Comparison of ENCODE assay signal across 1 cellular context in the genomic region with DNA sequence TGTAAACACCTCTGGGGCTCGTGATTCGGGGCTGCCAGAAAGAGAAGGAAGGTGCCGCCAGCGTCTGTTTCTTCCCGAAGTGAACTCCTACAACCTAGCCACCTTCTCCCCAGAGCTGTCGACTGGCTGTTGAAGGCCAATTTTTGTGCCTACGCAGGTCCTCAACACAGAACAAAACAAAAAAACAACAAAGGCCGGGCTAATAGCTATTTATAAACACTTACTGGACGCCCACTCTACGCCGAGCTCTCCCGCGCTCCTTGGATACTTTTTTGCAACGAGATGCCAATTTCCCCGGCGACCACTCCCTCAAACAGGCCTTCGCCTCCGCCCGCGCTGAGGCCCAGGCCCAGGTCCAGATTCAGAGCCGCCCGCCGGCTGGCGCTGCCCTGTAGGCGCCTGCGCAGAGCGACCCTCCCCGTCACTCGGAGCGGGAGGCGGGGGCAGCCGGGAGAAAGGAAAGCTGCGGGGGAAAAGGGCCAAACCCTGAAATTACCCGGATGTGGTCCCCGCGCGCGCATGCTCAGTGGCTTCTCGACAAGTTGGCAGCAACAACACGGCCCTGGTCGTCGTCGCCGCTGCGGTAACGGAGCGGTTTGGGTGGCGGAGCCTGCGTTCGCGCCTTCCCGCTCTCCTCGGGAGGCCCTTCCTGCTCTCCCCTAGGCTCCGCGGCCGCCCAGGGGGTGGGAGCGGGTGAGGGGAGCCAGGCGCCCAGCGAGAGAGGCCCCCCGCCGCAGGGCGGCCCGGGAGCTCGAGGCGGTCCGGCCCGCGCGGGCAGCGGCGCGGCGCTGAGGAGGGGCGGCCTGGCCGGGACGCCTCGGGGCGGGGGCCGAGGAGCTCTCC.
TF ChIP-seq lines count a peak whose summit lies in the region.

A gene (plus strand): TSS at position 520 of the 843 bp plus-strand sequence. CDS start 16,834 bp downstream, outside the sequence.

TF ChIP-seq in HepG2, 621 proteins besides CTCF, POLR2A, EP300 and RAD21 (continued from another document and continues in another):
- TF ChIP-seq, protein P1, sequence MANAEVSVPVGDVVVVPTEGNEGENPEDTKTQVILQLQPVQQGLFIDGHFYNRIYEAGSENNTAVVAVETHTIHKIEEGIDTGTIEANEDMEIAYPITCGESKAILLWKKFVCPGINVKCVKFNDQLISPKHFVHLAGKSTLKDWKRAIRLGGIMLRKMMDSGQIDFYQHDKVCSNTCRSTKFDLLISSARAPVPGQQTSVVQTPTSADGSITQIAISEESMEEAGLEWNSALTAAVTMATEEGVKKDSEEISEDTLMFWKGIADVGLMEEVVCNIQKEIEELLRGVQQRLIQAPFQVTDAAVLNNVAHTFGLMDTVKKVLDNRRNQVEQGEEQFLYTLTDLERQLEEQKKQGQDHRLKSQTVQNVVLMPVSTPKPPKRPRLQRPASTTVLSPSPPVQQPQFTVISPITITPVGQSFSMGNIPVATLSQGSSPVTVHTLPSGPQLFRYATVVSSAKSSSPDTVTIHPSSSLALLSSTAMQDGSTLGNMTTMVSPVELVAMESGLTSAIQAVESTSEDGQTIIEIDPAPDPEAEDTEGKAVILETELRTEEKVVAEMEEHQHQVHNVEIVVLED (CRISPR knock-in tag; IDR thresholded peaks at IDR 0.05; ENCODE audit: borderline replicate concordance): peak; percentile 59
- TF ChIP-seq, protein P2, sequence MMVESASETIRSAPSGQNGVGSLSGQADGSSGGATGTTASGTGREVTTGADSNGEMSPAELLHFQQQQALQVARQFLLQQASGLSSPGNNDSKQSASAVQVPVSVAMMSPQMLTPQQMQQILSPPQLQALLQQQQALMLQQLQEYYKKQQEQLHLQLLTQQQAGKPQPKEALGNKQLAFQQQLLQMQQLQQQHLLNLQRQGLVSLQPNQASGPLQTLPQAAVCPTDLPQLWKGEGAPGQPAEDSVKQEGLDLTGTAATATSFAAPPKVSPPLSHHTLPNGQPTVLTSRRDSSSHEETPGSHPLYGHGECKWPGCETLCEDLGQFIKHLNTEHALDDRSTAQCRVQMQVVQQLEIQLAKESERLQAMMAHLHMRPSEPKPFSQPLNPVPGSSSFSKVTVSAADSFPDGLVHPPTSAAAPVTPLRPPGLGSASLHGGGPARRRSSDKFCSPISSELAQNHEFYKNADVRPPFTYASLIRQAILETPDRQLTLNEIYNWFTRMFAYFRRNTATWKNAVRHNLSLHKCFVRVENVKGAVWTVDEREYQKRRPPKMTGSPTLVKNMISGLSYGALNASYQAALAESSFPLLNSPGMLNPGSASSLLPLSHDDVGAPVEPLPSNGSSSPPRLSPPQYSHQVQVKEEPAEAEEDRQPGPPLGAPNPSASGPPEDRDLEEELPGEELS (CRISPR knock-in tag; IDR thresholded peaks at IDR 0.05): no peak; the same call in 1 of the 2 replicates
- TF ChIP-seq ZNF614 (CRISPR knock-in tag; IDR thresholded peaks at IDR 0.05; ENCODE audit: borderline replicate concordance) (no peak), SMARCC2 (IDR thresholded peaks at IDR 0.05) (no peak), RXRA (CRISPR knock-in tag; IDR thresholded peaks at IDR 0.05) (no peak; the same call in 1 of the 2 replicates), PHF21A (CRISPR knock-in tag; IDR thresholded peaks at IDR 0.05) (no peak), ZNF629 (CRISPR knock-in tag; conservative IDR thresholded peaks at IDR 0.05) (no peak), ZNF570 (CRISPR knock-in tag; IDR thresholded peaks at IDR 0.05; ENCODE audit: borderline replicate concordance) (no peak), AKAP8 (CRISPR knock-in tag; IDR thresholded peaks at IDR 0.05) (no peak), GATAD2A (CRISPR knock-in tag; IDR thresholded peaks at IDR 0.05) (no peak; the same call in 1 of the 2 replicates), CC2D1A (CRISPR knock-in tag; IDR thresholded peaks at IDR 0.05) (no peak), FOXA3 (CRISPR knock-in tag; IDR thresholded peaks at IDR 0.05) (no peak), ZNF317 (CRISPR knock-in tag; IDR thresholded peaks at IDR 0.05) (peak; percentile 55; the same call in 1 of the 2 replicates), ZSCAN20 (CRISPR knock-in tag; IDR thresholded peaks at IDR 0.05; ENCODE audit: borderline replicate concordance) (peak; percentile 34; the same call in 1 of the 2 replicates), POLR2G (IDR thresholded peaks at IDR 0.05; ENCODE audit: low read depth, low read length) (peak; percentile 93), NFRKB (IDR thresholded peaks at IDR 0.05) (no peak), ZNF782 (CRISPR knock-in tag; IDR thresholded peaks at IDR 0.05; ENCODE audit: borderline replicate concordance) (0 out of 2 replicates have a peak, but pooled peaks have one; percentile 22), ZNF577 (CRISPR knock-in tag; IDR thresholded peaks at IDR 0.05; ENCODE audit: borderline replicate concordance, low read depth) (no peak), ZNF749 (CRISPR knock-in tag; IDR thresholded peaks at IDR 0.05; ENCODE audit: borderline replicate concordance) (no peak; the same call in 1 of the 2 replicates), ZBTB20 (CRISPR knock-in tag; IDR thresholded peaks at IDR 0.05; ENCODE audit: borderline replicate concordance, low read depth) (0 out of 2 replicates have a peak, but pooled peaks have one; percentile 19), ZNF260 (CRISPR knock-in tag; IDR thresholded peaks at IDR 0.05; ENCODE audit: borderline replicate concordance, low read depth) (no peak), ISX (CRISPR knock-in tag; conservative IDR thresholded peaks at IDR 0.05) (no peak), NR2F6 (IDR thresholded peaks at IDR 0.05) (no peak), NR2F6 (CRISPR knock-in tag; IDR thresholded peaks at IDR 0.05) (0 out of 2 replicates have a peak, but pooled peaks have one; percentile 19), CCDC6 (CRISPR knock-in tag; IDR thresholded peaks at IDR 0.05) (peak; percentile 50; the same call in 1 of the 2 replicates), ZNF3 (CRISPR knock-in tag; IDR thresholded peaks at IDR 0.05) (no peak), ZZZ3 (CRISPR knock-in tag; IDR thresholded peaks at IDR 0.05; ENCODE audit: borderline replicate concordance) (peak; percentile 58; the same call in 1 of the 2 replicates), KLF16 (CRISPR knock-in tag; IDR thresholded peaks at IDR 0.05) (peak in 1 of 2 experiments; percentile 48; a peak in 2 of 4 replicates), ZNF256 (CRISPR knock-in tag; conservative IDR thresholded peaks at IDR 0.05) (no peak), ZSCAN12 (CRISPR knock-in tag; IDR thresholded peaks at IDR 0.05) (no peak), ZNF143 (CRISPR knock-in tag; IDR thresholded peaks at IDR 0.05) (peak; percentile 46), NR1H2 (CRISPR knock-in tag; IDR thresholded peaks at IDR 0.05; ENCODE audit: borderline replicate concordance, low read depth) (no peak), RBAK (CRISPR knock-in tag; IDR thresholded peaks at IDR 0.05) (no peak), ZNF883 (CRISPR knock-in tag; IDR thresholded peaks at IDR 0.05; ENCODE audit: not compliant biosample characterization) (peak; percentile 73), ZNF180 (CRISPR knock-in tag; IDR thresholded peaks at IDR 0.05; ENCODE audit: borderline replicate concordance, low read depth) (no peak), MEIS1 (CRISPR knock-in tag; IDR thresholded peaks at IDR 0.05; ENCODE audit: borderline replicate concordance) (no peak), ZNF335 (CRISPR knock-in tag; IDR thresholded peaks at IDR 0.05) (0 out of 2 replicates have a peak, but pooled peaks have one; percentile 57), ZNF713 (CRISPR knock-in tag; IDR thresholded peaks at IDR 0.05) (no peak), SP2 (CRISPR knock-in tag; IDR thresholded peaks at IDR 0.05) (no peak), ZNF761 (CRISPR knock-in tag; conservative IDR thresholded peaks at IDR 0.05) (no peak), SNAI1 (CRISPR knock-in tag; IDR thresholded peaks at IDR 0.05; ENCODE audit: borderline replicate concordance) (peak; percentile 89; the same call in 1 of the 2 replicates), ZNF720 (CRISPR knock-in tag; IDR thresholded peaks at IDR 0.05) (no peak), ZNF556 (CRISPR knock-in tag; IDR thresholded peaks at IDR 0.05; ENCODE audit: borderline replicate concordance) (peak; percentile 82; the same call in 1 of the 2 replicates), MATR3 (CRISPR knock-in tag; IDR thresholded peaks at IDR 0.05) (no peak)
- TF ChIP-seq, protein P3, sequence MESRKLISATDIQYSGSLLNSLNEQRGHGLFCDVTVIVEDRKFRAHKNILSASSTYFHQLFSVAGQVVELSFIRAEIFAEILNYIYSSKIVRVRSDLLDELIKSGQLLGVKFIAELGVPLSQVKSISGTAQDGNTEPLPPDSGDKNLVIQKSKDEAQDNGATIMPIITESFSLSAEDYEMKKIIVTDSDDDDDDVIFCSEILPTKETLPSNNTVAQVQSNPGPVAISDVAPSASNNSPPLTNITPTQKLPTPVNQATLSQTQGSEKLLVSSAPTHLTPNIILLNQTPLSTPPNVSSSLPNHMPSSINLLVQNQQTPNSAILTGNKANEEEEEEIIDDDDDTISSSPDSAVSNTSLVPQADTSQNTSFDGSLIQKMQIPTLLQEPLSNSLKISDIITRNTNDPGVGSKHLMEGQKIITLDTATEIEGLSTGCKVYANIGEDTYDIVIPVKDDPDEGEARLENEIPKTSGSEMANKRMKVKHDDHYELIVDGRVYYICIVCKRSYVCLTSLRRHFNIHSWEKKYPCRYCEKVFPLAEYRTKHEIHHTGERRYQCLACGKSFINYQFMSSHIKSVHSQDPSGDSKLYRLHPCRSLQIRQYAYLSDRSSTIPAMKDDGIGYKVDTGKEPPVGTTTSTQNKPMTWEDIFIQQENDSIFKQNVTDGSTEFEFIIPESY (CRISPR knock-in tag; IDR thresholded peaks at IDR 0.05): no peak
- TF ChIP-seq, protein P4, sequence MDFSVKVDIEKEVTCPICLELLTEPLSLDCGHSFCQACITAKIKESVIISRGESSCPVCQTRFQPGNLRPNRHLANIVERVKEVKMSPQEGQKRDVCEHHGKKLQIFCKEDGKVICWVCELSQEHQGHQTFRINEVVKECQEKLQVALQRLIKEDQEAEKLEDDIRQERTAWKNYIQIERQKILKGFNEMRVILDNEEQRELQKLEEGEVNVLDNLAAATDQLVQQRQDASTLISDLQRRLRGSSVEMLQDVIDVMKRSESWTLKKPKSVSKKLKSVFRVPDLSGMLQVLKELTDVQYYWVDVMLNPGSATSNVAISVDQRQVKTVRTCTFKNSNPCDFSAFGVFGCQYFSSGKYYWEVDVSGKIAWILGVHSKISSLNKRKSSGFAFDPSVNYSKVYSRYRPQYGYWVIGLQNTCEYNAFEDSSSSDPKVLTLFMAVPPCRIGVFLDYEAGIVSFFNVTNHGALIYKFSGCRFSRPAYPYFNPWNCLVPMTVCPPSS (IDR thresholded peaks at IDR 0.05): no peak
- TF ChIP-seq, protein P5, sequence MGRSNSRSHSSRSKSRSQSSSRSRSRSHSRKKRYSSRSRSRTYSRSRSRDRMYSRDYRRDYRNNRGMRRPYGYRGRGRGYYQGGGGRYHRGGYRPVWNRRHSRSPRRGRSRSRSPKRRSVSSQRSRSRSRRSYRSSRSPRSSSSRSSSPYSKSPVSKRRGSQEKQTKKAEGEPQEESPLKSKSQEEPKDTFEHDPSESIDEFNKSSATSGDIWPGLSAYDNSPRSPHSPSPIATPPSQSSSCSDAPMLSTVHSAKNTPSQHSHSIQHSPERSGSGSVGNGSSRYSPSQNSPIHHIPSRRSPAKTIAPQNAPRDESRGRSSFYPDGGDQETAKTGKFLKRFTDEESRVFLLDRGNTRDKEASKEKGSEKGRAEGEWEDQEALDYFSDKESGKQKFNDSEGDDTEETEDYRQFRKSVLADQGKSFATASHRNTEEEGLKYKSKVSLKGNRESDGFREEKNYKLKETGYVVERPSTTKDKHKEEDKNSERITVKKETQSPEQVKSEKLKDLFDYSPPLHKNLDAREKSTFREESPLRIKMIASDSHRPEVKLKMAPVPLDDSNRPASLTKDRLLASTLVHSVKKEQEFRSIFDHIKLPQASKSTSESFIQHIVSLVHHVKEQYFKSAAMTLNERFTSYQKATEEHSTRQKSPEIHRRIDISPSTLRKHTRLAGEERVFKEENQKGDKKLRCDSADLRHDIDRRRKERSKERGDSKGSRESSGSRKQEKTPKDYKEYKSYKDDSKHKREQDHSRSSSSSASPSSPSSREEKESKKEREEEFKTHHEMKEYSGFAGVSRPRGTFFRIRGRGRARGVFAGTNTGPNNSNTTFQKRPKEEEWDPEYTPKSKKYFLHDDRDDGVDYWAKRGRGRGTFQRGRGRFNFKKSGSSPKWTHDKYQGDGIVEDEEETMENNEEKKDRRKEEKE (IDR thresholded peaks at IDR 0.05): no peak
- TF ChIP-seq, protein P6, sequence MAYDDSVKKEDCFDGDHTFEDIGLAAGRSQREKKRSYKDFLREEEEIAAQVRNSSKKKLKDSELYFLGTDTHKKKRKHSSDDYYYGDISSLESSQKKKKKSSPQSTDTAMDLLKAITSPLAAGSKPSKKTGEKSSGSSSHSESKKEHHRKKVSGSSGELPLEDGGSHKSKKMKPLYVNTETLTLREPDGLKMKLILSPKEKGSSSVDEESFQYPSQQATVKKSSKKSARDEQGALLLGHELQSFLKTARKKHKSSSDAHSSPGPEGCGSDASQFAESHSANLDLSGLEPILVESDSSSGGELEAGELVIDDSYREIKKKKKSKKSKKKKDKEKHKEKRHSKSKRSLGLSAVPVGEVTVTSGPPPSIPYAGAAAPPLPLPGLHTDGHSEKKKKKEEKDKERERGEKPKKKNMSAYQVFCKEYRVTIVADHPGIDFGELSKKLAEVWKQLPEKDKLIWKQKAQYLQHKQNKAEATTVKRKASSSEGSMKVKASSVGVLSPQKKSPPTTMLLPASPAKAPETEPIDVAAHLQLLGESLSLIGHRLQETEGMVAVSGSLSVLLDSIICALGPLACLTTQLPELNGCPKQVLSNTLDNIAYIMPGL (CRISPR knock-in tag; IDR thresholded peaks at IDR 0.05; ENCODE audit: borderline replicate concordance in 1 of 2, low read depth in 1 of 2): peak; percentile 42 to 81; a peak in 3 of 4 replicates
- TF ChIP-seq, protein P7, sequence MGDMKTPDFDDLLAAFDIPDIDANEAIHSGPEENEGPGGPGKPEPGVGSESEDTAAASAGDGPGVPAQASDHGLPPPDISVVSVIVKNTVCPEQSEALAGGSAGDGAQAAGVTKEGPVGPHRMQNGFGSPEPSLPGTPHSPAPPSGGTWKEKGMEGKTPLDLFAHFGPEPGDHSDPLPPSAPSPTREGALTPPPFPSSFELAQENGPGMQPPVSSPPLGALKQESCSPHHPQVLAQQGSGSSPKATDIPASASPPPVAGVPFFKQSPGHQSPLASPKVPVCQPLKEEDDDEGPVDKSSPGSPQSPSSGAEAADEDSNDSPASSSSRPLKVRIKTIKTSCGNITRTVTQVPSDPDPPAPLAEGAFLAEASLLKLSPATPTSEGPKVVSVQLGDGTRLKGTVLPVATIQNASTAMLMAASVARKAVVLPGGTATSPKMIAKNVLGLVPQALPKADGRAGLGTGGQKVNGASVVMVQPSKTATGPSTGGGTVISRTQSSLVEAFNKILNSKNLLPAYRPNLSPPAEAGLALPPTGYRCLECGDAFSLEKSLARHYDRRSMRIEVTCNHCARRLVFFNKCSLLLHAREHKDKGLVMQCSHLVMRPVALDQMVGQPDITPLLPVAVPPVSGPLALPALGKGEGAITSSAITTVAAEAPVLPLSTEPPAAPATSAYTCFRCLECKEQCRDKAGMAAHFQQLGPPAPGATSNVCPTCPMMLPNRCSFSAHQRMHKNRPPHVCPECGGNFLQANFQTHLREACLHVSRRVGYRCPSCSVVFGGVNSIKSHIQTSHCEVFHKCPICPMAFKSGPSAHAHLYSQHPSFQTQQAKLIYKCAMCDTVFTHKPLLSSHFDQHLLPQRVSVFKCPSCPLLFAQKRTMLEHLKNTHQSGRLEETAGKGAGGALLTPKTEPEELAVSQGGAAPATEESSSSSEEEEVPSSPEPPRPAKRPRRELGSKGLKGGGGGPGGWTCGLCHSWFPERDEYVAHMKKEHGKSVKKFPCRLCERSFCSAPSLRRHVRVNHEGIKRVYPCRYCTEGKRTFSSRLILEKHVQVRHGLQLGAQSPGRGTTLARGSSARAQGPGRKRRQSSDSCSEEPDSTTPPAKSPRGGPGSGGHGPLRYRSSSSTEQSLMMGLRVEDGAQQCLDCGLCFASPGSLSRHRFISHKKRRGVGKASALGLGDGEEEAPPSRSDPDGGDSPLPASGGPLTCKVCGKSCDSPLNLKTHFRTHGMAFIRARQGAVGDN (CRISPR knock-in tag; IDR thresholded peaks at IDR 0.05): peak; percentile 95
